Comparison of ENCODE assay signal across 1 cellular context in the genomic region with DNA sequence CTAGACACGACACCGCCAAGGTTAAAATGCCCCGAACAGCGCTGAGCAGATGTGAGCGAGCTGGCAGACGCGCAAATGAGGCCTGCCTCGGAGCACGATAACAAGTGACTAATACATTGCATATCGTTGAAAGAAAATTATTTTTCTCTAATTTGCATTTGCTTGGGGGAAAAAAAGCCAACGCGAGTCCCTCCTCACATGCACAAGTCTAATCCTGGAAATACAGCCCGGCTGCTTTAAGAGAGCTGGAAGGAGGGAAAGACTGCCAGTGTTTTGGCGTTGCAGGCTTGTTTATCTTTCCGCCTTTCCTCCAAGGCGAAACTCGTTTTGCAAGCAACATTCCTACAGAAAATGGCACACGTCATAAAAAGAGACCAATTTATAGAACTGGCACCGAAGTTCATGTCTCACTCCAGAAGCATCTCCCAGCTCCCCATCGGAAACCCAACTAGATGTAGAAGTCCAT.
TF ChIP-seq lines count a peak whose summit lies in the region.

No MANE protein-coding gene starts in this region.

TF ChIP-seq in HEK293, 187 proteins besides CTCF, POLR2A, EP300 and RAD21 (continued from another document):
- TF ChIP-seq, protein P1, sequence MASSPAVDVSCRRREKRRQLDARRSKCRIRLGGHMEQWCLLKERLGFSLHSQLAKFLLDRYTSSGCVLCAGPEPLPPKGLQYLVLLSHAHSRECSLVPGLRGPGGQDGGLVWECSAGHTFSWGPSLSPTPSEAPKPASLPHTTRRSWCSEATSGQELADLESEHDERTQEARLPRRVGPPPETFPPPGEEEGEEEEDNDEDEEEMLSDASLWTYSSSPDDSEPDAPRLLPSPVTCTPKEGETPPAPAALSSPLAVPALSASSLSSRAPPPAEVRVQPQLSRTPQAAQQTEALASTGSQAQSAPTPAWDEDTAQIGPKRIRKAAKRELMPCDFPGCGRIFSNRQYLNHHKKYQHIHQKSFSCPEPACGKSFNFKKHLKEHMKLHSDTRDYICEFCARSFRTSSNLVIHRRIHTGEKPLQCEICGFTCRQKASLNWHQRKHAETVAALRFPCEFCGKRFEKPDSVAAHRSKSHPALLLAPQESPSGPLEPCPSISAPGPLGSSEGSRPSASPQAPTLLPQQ (tag by site-specific recombination; IDR thresholded peaks at IDR 0.05), result no peak
- TF ChIP-seq EGR2 (tag by site-specific recombination; IDR thresholded peaks at IDR 0.05; ENCODE audit: low read depth), result no peak
